In the genomic region with DNA sequence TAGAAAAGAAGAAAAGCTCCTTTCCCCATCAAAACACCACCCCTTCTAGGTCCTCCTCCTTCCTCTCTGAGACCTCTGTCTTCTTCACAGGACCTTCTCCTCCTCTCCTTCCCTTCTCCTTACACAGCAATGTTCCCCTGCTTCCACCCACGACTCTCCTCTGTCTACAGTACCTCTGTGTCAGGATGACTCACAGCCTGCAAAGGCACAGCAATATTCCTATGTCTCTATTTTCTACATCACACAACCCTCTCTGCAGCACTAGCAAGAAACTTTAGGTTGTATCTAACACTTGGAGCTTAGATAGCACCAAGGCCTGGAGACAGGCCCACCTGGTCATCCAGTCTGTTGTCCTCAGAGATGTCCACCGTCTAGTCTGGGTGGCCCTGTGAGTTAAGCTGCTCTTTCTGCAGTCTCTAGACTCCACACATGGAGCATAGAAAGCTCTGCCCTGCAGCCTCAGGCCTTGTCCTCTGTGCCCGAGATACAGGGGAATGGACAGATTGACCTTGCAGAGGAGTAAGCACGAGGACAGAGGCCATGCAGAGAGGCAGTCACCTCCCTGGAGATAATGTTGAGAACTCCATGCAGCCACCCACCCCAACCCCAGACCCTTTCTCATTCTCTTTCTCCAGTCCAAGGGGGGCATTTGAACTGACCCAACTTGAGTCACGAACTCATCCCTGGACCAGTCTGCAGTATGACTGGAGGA, we compare ENCODE assay signal across 9 cellular contexts.
DNase-seq lines count a peak whose midpoint lies in the region; ATAC-seq and FAIRE-seq lines count a peak whose summit lies in the region.
"Had no signal": no experiment of that assay in that cellular context is flagged by ENCODE, and none has a peak within 500 bp of the region (broad histone marks: within the 10 kb centered on the region; RNA-seq: fewer than 3 reads in every experiment).

No MANE protein-coding gene starts in this region.

- no peaks in the 10 kb centered on the region for H3K9me3 Mint-ChIP-seq in activated naive CD4-positive, alpha-beta T cell treated with anti-CD3 and anti-CD28 coated beads, Interleukin-2, amount 10 ng/mL, durations not matched to agents 7 days and 5 days
- H3K9me3 Mint-ChIP-seq in activated naive CD8-positive, alpha-beta T cell (ENCODE audit: low read depth): no peaks in the 10 kb centered on the region
- no peaks in the 10 kb centered on the region for H3K9me3 Mint-ChIP-seq in immature natural killer cell

- no peaks in the 10 kb centered on the region for H3K36me3 Mint-ChIP-seq in activated naive CD4-positive, alpha-beta T cell treated with anti-CD3 and anti-CD28 coated beads, Interleukin-2, amount 10 ng/mL, durations not matched to agents 7 days and 5 days
- H3K36me3 Mint-ChIP-seq in activated naive CD8-positive, alpha-beta T cell: no peaks in the 10 kb centered on the region
- H3K36me3 Mint-ChIP-seq in immature natural killer cell: no peaks in the 10 kb centered on the region

- H3K4me3 Mint-ChIP-seq in activated naive CD4-positive, alpha-beta T cell treated with anti-CD3 and anti-CD28 coated beads, Interleukin-2, amount 10 ng/mL, durations not matched to agents 7 days and 5 days: peak overlapping the region; percentile 76
- peak overlapping the region; percentile 66 for H3K4me3 Mint-ChIP-seq in activated naive CD8-positive, alpha-beta T cell
- peak overlapping the region; percentile 69 to 90 (median 79) for H3K4me3 Mint-ChIP-seq in immature natural killer cell

- no peaks in the 10 kb centered on the region for H3K27me3 Mint-ChIP-seq in activated naive CD4-positive, alpha-beta T cell treated with anti-CD3 and anti-CD28 coated beads, Interleukin-2, amount 10 ng/mL, durations not matched to agents 7 days and 5 days
- H3K27me3 Mint-ChIP-seq in activated naive CD8-positive, alpha-beta T cell: no peaks in the 10 kb centered on the region
- peaks cover 0 to 1% (median 0%) of the 10 kb centered on the region in 3 donors for H3K27me3 Mint-ChIP-seq in immature natural killer cell (ENCODE audit: low read depth in 3 of 3)

- peak overlapping the region; percentile 60 for H3K27ac Mint-ChIP-seq in activated naive CD4-positive, alpha-beta T cell treated with anti-CD3 and anti-CD28 coated beads, Interleukin-2, amount 10 ng/mL, durations not matched to agents 7 days and 5 days
- no peak overlapping the region for H3K27ac Mint-ChIP-seq in activated naive CD8-positive, alpha-beta T cell
- peak overlapping the region; percentile 0 to 92 (median 41) for H3K27ac Mint-ChIP-seq in immature natural killer cell

- CTCF ChIA-PET in activated naive CD4-positive, alpha-beta T cell treated with anti-CD3 and anti-CD28 coated beads, Interleukin-2, amount 10 ng/mL, durations not matched to agents 7 days and 5 days (lab: Charles Lee): interaction anchor here (0.7 to 10.6 kb wide), 16 partner anchors 8 to 1097 kb away, joined by 3 to 260 read pairs (median 10); a partner anchor contains a TSS

- no peak for ATAC-seq in GM18511 (IDR thresholded peaks at IDR 0.05; ENCODE audit: unreplicated experiment)
- ATAC-seq in GM18520 (IDR thresholded peaks at IDR 0.05; ENCODE audit: unreplicated experiment): no peak

- no peak for DNase-seq in activated naive CD4-positive, alpha-beta T cell treated with anti-CD3 and anti-CD28 coated beads, Interleukin-2, amount 10 ng/mL, durations not matched to agents 7 days and 5 days
- no peak for DNase-seq in activated naive CD4-positive, alpha-beta T cell treated with Interleukin-2 at 50 U/mL for 16 hours
- no peak for DNase-seq in immature natural killer cell
- DNase-seq in urothelium cell line (ENCODE audit: low spot score): peak; percentile 43
- DNase-seq in stimulated activated CD4-positive, alpha-beta T cell treated with anti-CD3 and anti-CD28 coated beads, Interleukin-4, amount 100 ng/mL, for 1 hour: no peak
- DNase-seq: Peyer's patch had no signal

- no peak for FAIRE-seq in urothelium cell line (lab: Jason Lieb, UNC)

- H3K4me1 Mint-ChIP-seq in activated naive CD4-positive, alpha-beta T cell treated with anti-CD3 and anti-CD28 coated beads, Interleukin-2, amount 10 ng/mL, durations not matched to agents 7 days and 5 days: peaks cover 22% of the 10 kb centered on the region
- peaks cover 7% of the 10 kb centered on the region for H3K4me1 Mint-ChIP-seq in activated naive CD8-positive, alpha-beta T cell (ENCODE audit: low read depth)
- H3K4me1 Mint-ChIP-seq in immature natural killer cell: peaks cover 18 to 23% of the 10 kb centered on the region in 2 donors
